Comparison of ENCODE assay signal across 1 cellular context in genomic region chr7:140049339-140050024, GRCh38.
A peak's percentile ranks its signal among the peaks of the same experiment; 100 is the strongest.
TF ChIP-seq lines count a peak whose summit lies in the region.

No MANE protein-coding gene starts in this region.

TF ChIP-seq in HepG2, 621 proteins besides CTCF, POLR2A, EP300 and RAD21 (continued from another document):
- TF ChIP-seq, protein P1, sequence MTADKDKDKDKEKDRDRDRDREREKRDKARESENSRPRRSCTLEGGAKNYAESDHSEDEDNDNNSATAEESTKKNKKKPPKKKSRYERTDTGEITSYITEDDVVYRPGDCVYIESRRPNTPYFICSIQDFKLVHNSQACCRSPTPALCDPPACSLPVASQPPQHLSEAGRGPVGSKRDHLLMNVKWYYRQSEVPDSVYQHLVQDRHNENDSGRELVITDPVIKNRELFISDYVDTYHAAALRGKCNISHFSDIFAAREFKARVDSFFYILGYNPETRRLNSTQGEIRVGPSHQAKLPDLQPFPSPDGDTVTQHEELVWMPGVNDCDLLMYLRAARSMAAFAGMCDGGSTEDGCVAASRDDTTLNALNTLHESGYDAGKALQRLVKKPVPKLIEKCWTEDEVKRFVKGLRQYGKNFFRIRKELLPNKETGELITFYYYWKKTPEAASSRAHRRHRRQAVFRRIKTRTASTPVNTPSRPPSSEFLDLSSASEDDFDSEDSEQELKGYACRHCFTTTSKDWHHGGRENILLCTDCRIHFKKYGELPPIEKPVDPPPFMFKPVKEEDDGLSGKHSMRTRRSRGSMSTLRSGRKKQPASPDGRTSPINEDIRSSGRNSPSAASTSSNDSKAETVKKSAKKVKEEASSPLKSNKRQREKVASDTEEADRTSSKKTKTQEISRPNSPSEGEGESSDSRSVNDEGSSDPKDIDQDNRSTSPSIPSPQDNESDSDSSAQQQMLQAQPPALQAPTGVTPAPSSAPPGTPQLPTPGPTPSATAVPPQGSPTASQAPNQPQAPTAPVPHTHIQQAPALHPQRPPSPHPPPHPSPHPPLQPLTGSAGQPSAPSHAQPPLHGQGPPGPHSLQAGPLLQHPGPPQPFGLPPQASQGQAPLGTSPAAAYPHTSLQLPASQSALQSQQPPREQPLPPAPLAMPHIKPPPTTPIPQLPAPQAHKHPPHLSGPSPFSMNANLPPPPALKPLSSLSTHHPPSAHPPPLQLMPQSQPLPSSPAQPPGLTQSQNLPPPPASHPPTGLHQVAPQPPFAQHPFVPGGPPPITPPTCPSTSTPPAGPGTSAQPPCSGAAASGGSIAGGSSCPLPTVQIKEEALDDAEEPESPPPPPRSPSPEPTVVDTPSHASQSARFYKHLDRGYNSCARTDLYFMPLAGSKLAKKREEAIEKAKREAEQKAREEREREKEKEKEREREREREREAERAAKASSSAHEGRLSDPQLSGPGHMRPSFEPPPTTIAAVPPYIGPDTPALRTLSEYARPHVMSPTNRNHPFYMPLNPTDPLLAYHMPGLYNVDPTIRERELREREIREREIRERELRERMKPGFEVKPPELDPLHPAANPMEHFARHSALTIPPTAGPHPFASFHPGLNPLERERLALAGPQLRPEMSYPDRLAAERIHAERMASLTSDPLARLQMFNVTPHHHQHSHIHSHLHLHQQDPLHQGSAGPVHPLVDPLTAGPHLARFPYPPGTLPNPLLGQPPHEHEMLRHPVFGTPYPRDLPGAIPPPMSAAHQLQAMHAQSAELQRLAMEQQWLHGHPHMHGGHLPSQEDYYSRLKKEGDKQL (CRISPR knock-in tag; IDR thresholded peaks at IDR 0.05; ENCODE audit: low read depth) = peak; percentile 96
- TF ChIP-seq NR1H2 (CRISPR knock-in tag; IDR thresholded peaks at IDR 0.05; ENCODE audit: borderline replicate concordance, low read depth) (no peak; the same call in 1 of the 2 replicates), ZNF280D (CRISPR knock-in tag; IDR thresholded peaks at IDR 0.05) (peak; percentile 65), ZNF232 (CRISPR knock-in tag; IDR thresholded peaks at IDR 0.05; ENCODE audit: borderline replicate concordance) (no peak; the same call in 1 of the 2 replicates), ZNF547 (CRISPR knock-in tag; IDR thresholded peaks at IDR 0.05) (peak; percentile 42; the same call in 1 of the 2 replicates), NFRKB (IDR thresholded peaks at IDR 0.05) (no peak), ZBTB38 (CRISPR knock-in tag; IDR thresholded peaks at IDR 0.05) (peak; percentile 83), HBP1 (CRISPR knock-in tag; IDR thresholded peaks at IDR 0.05; ENCODE audit: low read depth) (0 out of 2 replicates have a peak, but pooled peaks have one; percentile 42), TCF7L2 (IDR thresholded peaks at IDR 0.05; ENCODE audit: low read depth, low read length) (no peak), POGK (CRISPR knock-in tag; conservative IDR thresholded peaks at IDR 0.05) (no peak; the same call in 1 of the 2 replicates), HDAC2 (CRISPR knock-in tag; IDR thresholded peaks at IDR 0.05) (peak; percentile 99), THYN1 (CRISPR knock-in tag; IDR thresholded peaks at IDR 0.05; ENCODE audit: borderline replicate concordance, low read depth) (no peak), KDM2A (CRISPR knock-in tag; IDR thresholded peaks at IDR 0.05; ENCODE audit: borderline replicate concordance, low read depth) (0 out of 2 replicates have a peak, but pooled peaks have one; percentile 60)
- TF ChIP-seq, protein P2, sequence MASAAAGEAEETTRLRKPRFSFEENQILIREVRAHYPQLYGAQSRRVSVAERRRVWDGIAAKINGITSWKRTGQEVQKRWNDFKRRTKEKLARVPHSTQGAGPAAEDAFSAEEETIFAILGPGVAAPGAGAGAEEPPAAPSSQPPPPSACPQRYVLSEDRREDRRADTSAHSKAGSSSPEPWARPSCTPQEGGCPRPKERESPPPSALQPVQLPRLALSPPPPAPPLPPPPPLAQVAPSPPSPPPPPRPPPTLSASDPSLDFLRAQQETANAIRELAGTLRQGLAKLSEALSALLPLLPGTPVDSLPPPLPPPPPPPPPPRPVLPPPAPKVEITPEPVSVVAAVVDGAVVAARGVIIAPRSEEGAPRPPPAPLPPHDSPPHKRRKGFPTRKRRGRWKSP (CRISPR knock-in tag; IDR thresholded peaks at IDR 0.05) = no peak; the same call in 1 of the 2 replicates
- TF ChIP-seq, protein P3, sequence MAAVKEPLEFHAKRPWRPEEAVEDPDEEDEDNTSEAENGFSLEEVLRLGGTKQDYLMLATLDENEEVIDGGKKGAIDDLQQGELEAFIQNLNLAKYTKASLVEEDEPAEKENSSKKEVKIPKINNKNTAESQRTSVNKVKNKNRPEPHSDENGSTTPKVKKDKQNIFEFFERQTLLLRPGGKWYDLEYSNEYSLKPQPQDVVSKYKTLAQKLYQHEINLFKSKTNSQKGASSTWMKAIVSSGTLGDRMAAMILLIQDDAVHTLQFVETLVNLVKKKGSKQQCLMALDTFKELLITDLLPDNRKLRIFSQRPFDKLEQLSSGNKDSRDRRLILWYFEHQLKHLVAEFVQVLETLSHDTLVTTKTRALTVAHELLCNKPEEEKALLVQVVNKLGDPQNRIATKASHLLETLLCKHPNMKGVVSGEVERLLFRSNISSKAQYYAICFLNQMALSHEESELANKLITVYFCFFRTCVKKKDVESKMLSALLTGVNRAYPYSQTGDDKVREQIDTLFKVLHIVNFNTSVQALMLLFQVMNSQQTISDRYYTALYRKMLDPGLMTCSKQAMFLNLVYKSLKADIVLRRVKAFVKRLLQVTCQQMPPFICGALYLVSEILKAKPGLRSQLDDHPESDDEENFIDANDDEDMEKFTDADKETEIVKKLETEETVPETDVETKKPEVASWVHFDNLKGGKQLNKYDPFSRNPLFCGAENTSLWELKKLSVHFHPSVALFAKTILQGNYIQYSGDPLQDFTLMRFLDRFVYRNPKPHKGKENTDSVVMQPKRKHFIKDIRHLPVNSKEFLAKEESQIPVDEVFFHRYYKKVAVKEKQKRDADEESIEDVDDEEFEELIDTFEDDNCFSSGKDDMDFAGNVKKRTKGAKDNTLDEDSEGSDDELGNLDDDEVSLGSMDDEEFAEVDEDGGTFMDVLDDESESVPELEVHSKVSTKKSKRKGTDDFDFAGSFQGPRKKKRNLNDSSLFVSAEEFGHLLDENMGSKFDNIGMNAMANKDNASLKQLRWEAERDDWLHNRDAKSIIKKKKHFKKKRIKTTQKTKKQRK (IDR thresholded peaks at IDR 0.05; ENCODE audit: low read length) = no peak
- TF ChIP-seq, protein P4, sequence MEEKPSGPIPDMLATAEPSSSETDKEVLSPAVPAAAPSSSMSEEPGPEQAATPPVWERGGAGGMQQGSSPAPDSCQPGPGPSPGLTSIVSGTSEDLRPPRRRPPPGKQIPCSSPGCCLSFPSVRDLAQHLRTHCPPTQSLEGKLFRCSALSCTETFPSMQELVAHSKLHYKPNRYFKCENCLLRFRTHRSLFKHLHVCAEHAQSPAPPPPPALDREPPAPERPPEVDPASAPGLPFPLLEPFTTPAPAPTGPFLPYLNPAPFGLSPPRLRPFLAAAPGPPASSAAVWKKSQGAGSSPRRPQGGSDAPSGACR (CRISPR knock-in tag; IDR thresholded peaks at IDR 0.05) = peak; percentile 81; the same call in 1 of the 2 replicates
